ENCODE assay signal across 9 cellular contexts in the genomic region with DNA sequence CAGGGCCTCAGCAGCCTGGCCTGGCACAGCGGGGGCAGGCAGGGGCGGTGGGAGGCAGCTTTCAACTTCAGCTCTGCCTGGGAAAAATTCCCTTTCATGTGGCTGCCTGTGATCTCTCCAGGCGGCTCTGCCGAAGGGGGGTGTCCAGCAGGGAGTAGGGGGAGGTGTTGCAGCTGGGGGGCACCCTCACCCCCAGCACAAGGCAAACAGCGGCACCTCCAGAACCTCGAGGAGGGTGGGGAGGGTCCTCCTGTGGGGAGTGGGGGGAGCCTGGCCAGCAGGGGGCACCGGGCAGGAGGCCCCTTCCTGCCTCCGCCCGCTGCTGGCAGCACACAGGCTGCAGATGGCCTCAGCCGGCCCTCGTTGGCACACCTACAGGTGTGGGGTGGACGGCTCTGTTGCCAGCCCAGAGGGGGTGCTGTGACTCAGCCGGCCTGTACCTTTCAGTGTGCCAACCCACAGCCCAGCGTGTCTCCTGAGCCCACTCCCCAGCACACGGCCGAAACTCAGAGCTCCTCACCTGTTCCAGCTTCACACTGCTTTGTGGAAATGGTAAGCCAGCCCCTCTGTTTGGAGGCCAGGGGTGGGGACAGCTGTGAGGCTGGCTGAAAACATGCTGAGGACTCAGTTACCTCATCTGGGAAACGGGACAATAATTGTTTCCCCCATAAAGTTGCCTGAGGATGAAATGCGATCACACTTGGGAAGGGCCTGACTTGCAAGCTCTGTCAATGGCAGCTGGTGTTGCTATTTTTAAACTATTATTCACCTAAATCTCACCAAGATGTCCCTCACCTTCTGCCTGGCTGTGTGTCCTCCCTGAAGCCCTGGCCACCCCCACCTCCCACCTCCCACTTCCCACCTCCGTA. TPM values are rescaled to one million over a fixed set of nuclear protein-coding genes. Genes with fewer than 3 reads are reported as not detected.
A peak's percentile ranks its signal among the peaks of the same experiment; 100 is the strongest.
DNase-seq lines count a peak whose midpoint lies in the region; ATAC-seq and TF ChIP-seq lines count a peak whose summit lies in the region.
"Had no signal": no experiment of that assay in that cellular context is flagged by ENCODE, and none has a peak within 500 bp of the region (broad histone marks: within the 10 kb centered on the region; RNA-seq: fewer than 3 reads in every experiment).

No MANE protein-coding gene starts in this region.

- H3K4me3 ChIP-seq in HFF-Myc (replicated peaks; ENCODE audit: low read depth, low read length) (no peak overlapping the region), Panc1 (ENCODE audit: low read depth in 2 of 2, low read length in 2 of 2) (no peak overlapping the region), smooth muscle cell (no peak overlapping the region)
- H3K4me3 ChIP-seq: esophagus squamous epithelium, skin epidermis had no signal

- peak; percentile 16 for TF ChIP-seq CTCF in HFF-Myc (IDR thresholded peaks at IDR 0.05; ENCODE audit: low read depth, low read length, missing control alignments)
- TF ChIP-seq CTCF in Panc1 (IDR thresholded peaks at IDR 0.05): no peak; the same call in 1 of the 2 replicates
- peak; percentile 23 for TF ChIP-seq CTCF in smooth muscle cell (IDR thresholded peaks at IDR 0.05; ENCODE audit: borderline replicate concordance, insufficient read depth, poor library complexity, severe bottlenecking)

- peaks cover 79% of the 10 kb centered on the region for H4K20me1 ChIP-seq in smooth muscle cell (ENCODE audit: low read depth)

- DNase-seq in HFF-Myc (ENCODE audit: extremely low read depth, low read depth) (no peak), Panc1 (ENCODE audit: low read depth, low spot score) (no peak), left cardiac atrium (no peak), smooth muscle cell (lab: John Stamatoyannopoulos, UW; ENCODE audit: unreplicated experiment) (no peak)
- no peak for DNase-seq in stimulated activated CD4-positive, alpha-beta T cell treated with anti-CD3 and anti-CD28 coated beads, Interleukin-4, amount 100 ng/mL, for 24 hours
- no peak for DNase-seq in activated T-helper 1 cell treated with anti-CD3 and anti-CD28 coated beads, Interleukin-12 subunit alpha, Interleukin-12 subunit beta, Interleukin-2, Interleukin-4 antibody, amounts not matched to agents 30 ng/mL and 10 ng/mL and 1 ng/mL, durations not matched to agents 14 hours and 24 hours and 36 hours (ENCODE audit: low spot score)
- DNase-seq: esophagus squamous epithelium had no signal

- POLR2A ChIA-PET in Panc1 (lab: Charles Lee): interaction anchor here (0.7 kb wide), 1 partner anchor 78 kb away, joined by 9 read pairs; no protein-coding TSS in a partner anchor

- H3K27me3 Mint-ChIP-seq in activated T-helper 1 cell treated with anti-CD3 and anti-CD28 coated beads, Interleukin-12 subunit alpha, Interleukin-12 subunit beta, Interleukin-2, Interleukin-4 antibody, amounts not matched to agents 30 ng/mL and 10 ng/mL and 1 ng/mL, durations not matched to agents 14 hours and 24 hours and 36 hours (ENCODE audit: insufficient read depth): peaks cover 8% of the 10 kb centered on the region
- H3K27me3 Mint-ChIP-seq in activated T-helper 17 cell treated with anti-CD3 and anti-CD28 coated beads, Interleukin-2, amount 50 U/mL, for 72 hours: no peaks in the 10 kb centered on the region

- peak; percentile 47 for ATAC-seq in Panc1
- peak; percentile 60 to 63 for ATAC-seq in left cardiac atrium
- ATAC-seq in activated T-helper 17 cell treated with anti-CD3 and anti-CD28 coated beads, Interleukin-2, amount 50 U/mL, for 72 hours (replicated peaks): no peak

- in situ Hi-C loops in Panc1 (cut with HindIII; ENCODE audit: low pct_unique_long_range_greater_than_20kb, low sequenced_read_pairs): no loop called here

- no peak overlapping the region for H3K27ac Mint-ChIP-seq in activated T-helper 1 cell treated with anti-CD3 and anti-CD28 coated beads, Interleukin-12 subunit alpha, Interleukin-12 subunit beta, Interleukin-2, Interleukin-4 antibody, amounts not matched to agents 30 ng/mL and 10 ng/mL and 1 ng/mL, durations not matched to agents 14 hours and 24 hours and 36 hours
- no peak overlapping the region for H3K27ac Mint-ChIP-seq in activated T-helper 17 cell treated with anti-CD3 and anti-CD28 coated beads, Interleukin-2, amount 50 U/mL, for 72 hours

- no peak overlapping the region for H3K4me2 ChIP-seq in smooth muscle cell

- CTCF ChIA-PET in Panc1 (lab: Charles Lee): interaction anchor here (0.5 to 2.4 kb wide), 4 partner anchors 26 to 91 kb away, joined by 3 to 7 read pairs (median 4); a partner anchor contains a TSS

- no peaks in the 10 kb centered on the region for H3K36me3 Mint-ChIP-seq in activated T-helper 1 cell treated with anti-CD3 and anti-CD28 coated beads, Interleukin-12 subunit alpha, Interleukin-12 subunit beta, Interleukin-2, Interleukin-4 antibody, amounts not matched to agents 30 ng/mL and 10 ng/mL and 1 ng/mL, durations not matched to agents 14 hours and 24 hours and 36 hours (ENCODE audit: low read depth)
- H3K36me3 Mint-ChIP-seq in activated T-helper 17 cell treated with anti-CD3 and anti-CD28 coated beads, Interleukin-2, amount 50 U/mL, for 72 hours (ENCODE audit: low read depth): no peaks in the 10 kb centered on the region

- BruUV-seq in Panc1 (replicated peaks; lab: Mats Ljungman, UMichigan): no TSS peak

- H3K36me3 ChIP-seq in Panc1 (ENCODE audit: control insufficient read depth, insufficient read depth, low read length) (no peaks in the 10 kb centered on the region; the same call in 1 of the 2 replicates), smooth muscle cell (ENCODE audit: low read depth) (peaks cover 5% of the 10 kb centered on the region)

- no peaks in the 10 kb centered on the region for H3K4me1 Mint-ChIP-seq in activated T-helper 1 cell treated with anti-CD3 and anti-CD28 coated beads, Interleukin-12 subunit alpha, Interleukin-12 subunit beta, Interleukin-2, Interleukin-4 antibody, amounts not matched to agents 30 ng/mL and 10 ng/mL and 1 ng/mL, durations not matched to agents 14 hours and 24 hours and 36 hours (ENCODE audit: low read depth)
- H3K4me1 Mint-ChIP-seq in activated T-helper 17 cell treated with anti-CD3 and anti-CD28 coated beads, Interleukin-2, amount 50 U/mL, for 72 hours: no peaks in the 10 kb centered on the region

- intact Hi-C loops in Panc1 (cut with micrococcal nuclease; ENCODE audit: unreplicated experiment) (no loop called here), left cardiac atrium (cut with DNase I) (loop anchor here (5.0 kb wide), 2 partner anchors 33 to 43 kb away; no protein-coding TSS in a partner anchor)
- intact Hi-C loops in activated T-helper 1 cell treated with anti-CD3 and anti-CD28 coated beads, Interleukin-12 subunit alpha, Interleukin-12 subunit beta, Interleukin-2, Interleukin-4 antibody, amounts not matched to agents 30 ng/mL and 10 ng/mL and 1 ng/mL, durations not matched to agents 14 hours and 24 hours and 36 hours (cut with micrococcal nuclease): no loop called here

- WGBS in smooth muscle cell (ENCODE audit: low lambda C conversion rate): 84% methylated on average over 18 of the region's 19 CpGs

- H3K27ac ChIP-seq in Panc1 (ENCODE audit: low read length) (peak overlapping the region; percentile 26), smooth muscle cell (ENCODE audit: low read depth) (peak overlapping the region; percentile 49)
- H3K27ac ChIP-seq: esophagus squamous epithelium had no signal

- H3K9ac ChIP-seq in smooth muscle cell (ENCODE audit: low read depth): no peak overlapping the region

- no peak overlapping the region for H2AFZ ChIP-seq in smooth muscle cell (ENCODE audit: low read depth)

- H3F3A ChIP-seq in smooth muscle cell (ENCODE audit: low read depth): peaks cover 17% of the 10 kb centered on the region

- H3K4me3 Mint-ChIP-seq in activated T-helper 1 cell treated with anti-CD3 and anti-CD28 coated beads, Interleukin-12 subunit alpha, Interleukin-12 subunit beta, Interleukin-2, Interleukin-4 antibody, amounts not matched to agents 30 ng/mL and 10 ng/mL and 1 ng/mL, durations not matched to agents 14 hours and 24 hours and 36 hours: no peak overlapping the region
- no peak overlapping the region for H3K4me3 Mint-ChIP-seq in activated T-helper 17 cell treated with anti-CD3 and anti-CD28 coated beads, Interleukin-2, amount 50 U/mL, for 72 hours

- H3K9me3 Mint-ChIP-seq in activated T-helper 1 cell treated with anti-CD3 and anti-CD28 coated beads, Interleukin-12 subunit alpha, Interleukin-12 subunit beta, Interleukin-2, Interleukin-4 antibody, amounts not matched to agents 30 ng/mL and 10 ng/mL and 1 ng/mL, durations not matched to agents 14 hours and 24 hours and 36 hours: no peaks in the 10 kb centered on the region
- no peaks in the 10 kb centered on the region for H3K9me3 Mint-ChIP-seq in activated T-helper 17 cell treated with anti-CD3 and anti-CD28 coated beads, Interleukin-2, amount 50 U/mL, for 72 hours

- H3K9me3 ChIP-seq in Panc1 (ENCODE audit: control insufficient read depth, insufficient read depth, low read depth, low read length): no peaks in the 10 kb centered on the region
- H3K9me3 ChIP-seq in smooth muscle cell (replicated peaks; ENCODE audit: low read depth): no peaks in the 10 kb centered on the region
- H3K9me3 ChIP-seq: esophagus squamous epithelium had no signal

- peaks cover 67% of the 10 kb centered on the region for H3K4me1 ChIP-seq in Panc1 (ENCODE audit: control insufficient read depth, insufficient read depth, low read length)
- H3K4me1 ChIP-seq in smooth muscle cell (ENCODE audit: low read depth): peaks cover 37% of the 10 kb centered on the region

- peaks cover 63% of the 10 kb centered on the region for H3K79me2 ChIP-seq in smooth muscle cell (ENCODE audit: low read depth)

- H3K27me3 ChIP-seq in Panc1 (ENCODE audit: control insufficient read depth, insufficient read depth, low read length) (no peaks in the 10 kb centered on the region), smooth muscle cell (ENCODE audit: low read depth) (no peaks in the 10 kb centered on the region)
- H3K27me3 ChIP-seq: esophagus squamous epithelium had no signal

RNA-seq across cellular contexts. Expression of a gene that starts 37.0 kb away (rescaled TPM):
- total RNA-seq in Panc1 (2021; ENCODE audit: unreplicated experiment): 85.0 TPM
- 151 TPM for polyA plus RNA-seq in Panc1 (2012; ENCODE audit: insufficient read length)
- total RNA-seq in left cardiac atrium: 10 to 100 TPM; 33.4 to 44.1 TPM
- total RNA-seq in smooth muscle cell: 85.5 and 103 TPM in 2 replicates
- 139 and 175 TPM in 2 replicates for polyA plus RNA-seq in smooth muscle cell
- 0.88 and 1.7 TPM in 2 replicates for total RNA-seq in activated T-helper 1 cell treated with anti-CD3 and anti-CD28 coated beads, Interleukin-12 subunit alpha, Interleukin-12 subunit beta, Interleukin-2, Interleukin-4 antibody, amounts not matched to agents 30 ng/mL and 10 ng/mL and 1 ng/mL, durations not matched to agents 14 hours and 24 hours and 36 hours
- 1 to 10 TPM in 1 of 2 donors, under 1 TPM in 1; 0.89 to 2.7 TPM for total RNA-seq in activated T-helper 17 cell treated with anti-CD3 and anti-CD28 coated beads, Interleukin-2, amount 50 U/mL, for 72 hours

Comparison
In these comparisons a context has a peak if more than half of its experiments do, and no peak if none do; other contexts are left out.
1. RNA of a gene that starts 37.0 kb away (total RNA-seq): 85.5 to 103 TPM in smooth muscle cell, 85.0 TPM in Panc1 (single experiment) and 33.4 to 44.1 TPM in left cardiac atrium; 0.89 to 2.7 TPM in activated T-helper 17 cell treated with anti-CD3 and anti-CD28 coated beads, Interleukin-2, amount 50 U/mL, for 72 hours and 0.88 to 1.7 TPM in activated T-helper 1 cell treated with anti-CD3 and anti-CD28 coated beads, Interleukin-12 subunit alpha, Interleukin-12 subunit beta, Interleukin-2, Interleukin-4 antibody, amounts not matched to agents 30 ng/mL and 10 ng/mL and 1 ng/mL, durations not matched to agents 14 hours and 24 hours and 36 hours; every median in the first group is over 4 times any median in the second.
2. intact Hi-C loops: an anchor here in left cardiac atrium (5.0 kb wide); none called in Panc1 and activated T-helper 1 cell treated with anti-CD3 and anti-CD28 coated beads, Interleukin-12 subunit alpha, Interleukin-12 subunit beta, Interleukin-2, Interleukin-4 antibody, amounts not matched to agents 30 ng/mL and 10 ng/mL and 1 ng/mL, durations not matched to agents 14 hours and 24 hours and 36 hours.